Comparison of ENCODE assay signal across 18 cellular contexts in genomic region chr5:31407921-31408714, GRCh38.
DNase-seq lines count a peak whose midpoint lies in the region; ATAC-seq and TF ChIP-seq lines count a peak whose summit lies in the region.
"Had no signal": no experiment of that assay in that cellular context is flagged by ENCODE, and none has a peak within 500 bp of the region (broad histone marks: within the 10 kb centered on the region; RNA-seq: fewer than 3 reads in every experiment).

No MANE protein-coding gene starts in this region.

- H3K27me3 Mint-ChIP-seq in activated CD4-positive, alpha-beta T cell treated with anti-CD3 and anti-CD28 coated beads, Interleukin-2, amount 10 ng/mL, durations not matched to agents 7 days and 5 days: no peaks in the 10 kb centered on the region
- H3K27me3 Mint-ChIP-seq: CD4-positive, CD25-positive, alpha-beta regulatory T cell had no signal

- peak; percentile 15 for DNase-seq in adipocyte (ENCODE audit: low read depth)
- DNase-seq in fibroblast of the aortic adventitia (ENCODE audit: low read depth): peak; percentile 8
- no peak for DNase-seq in stimulated activated effector memory CD8-positive, alpha-beta T cell treated with anti-CD3 and anti-CD28 coated beads, Interleukin-12 subunit alpha, Interleukin-12 subunit beta, amount 100 ng/mL, for 72 hours (ENCODE audit: low spot score in 2 of 2)
- no peak for DNase-seq in activated CD4-positive, alpha-beta T cell treated with anti-CD3 and anti-CD28 coated beads, Interleukin-2, amount 10 ng/mL, durations not matched to agents 7 days and 5 days
- no peak for DNase-seq in glomerular visceral epithelial cell (ENCODE audit: extremely low spot score)
- DNase-seq: activated CD8-positive, alpha-beta memory T cell treated with anti-CD3 and anti-CD28 coated beads for 24 hours; activated effector memory CD4-positive, alpha-beta T cell treated with anti-CD3 and anti-CD28 coated beads, Interleukin-2, amount 50 U/mL, for 16 hours; caudate nucleus; CD4-positive, CD25-positive, alpha-beta regulatory T cell; glutamatergic neuron; KG1; NCI-H1436 treated with DMSO at 0.1 percent for 48 hours; NCI-H446; OCI-M1; testis; WERI-Rb-1 had no signal

- POLR2A ChIA-PET in HEK293 (lab: Yijun Ruan, JAX): no interaction called here
- POLR2A ChIA-PET in activated CD4-positive, alpha-beta T cell treated with anti-CD3 and anti-CD28 coated beads, Interleukin-2, amount 10 ng/mL, durations not matched to agents 7 days and 5 days (lab: Charles Lee): no interaction called here

- peak overlapping the region; percentile 40 for H3K27ac Mint-ChIP-seq in stimulated activated effector memory CD8-positive, alpha-beta T cell treated with anti-CD3 and anti-CD28 coated beads, Interleukin-12 subunit alpha, Interleukin-12 subunit beta, amount 100 ng/mL, for 72 hours
- no peak overlapping the region for H3K27ac Mint-ChIP-seq in activated CD4-positive, alpha-beta T cell treated with anti-CD3 and anti-CD28 coated beads, Interleukin-2, amount 10 ng/mL, durations not matched to agents 7 days and 5 days

- 0 out of 2 replicates have a peak, but pooled peaks cover 7% of the 10 kb centered on the region for H3K4me1 ChIP-seq in HEK293 (ENCODE audit: control insufficient read depth, insufficient read depth, low read length)
- peaks cover 28% of the 10 kb centered on the region for H3K4me1 ChIP-seq in adipocyte (ENCODE audit: control insufficient read depth, insufficient read depth, low read length)
- H3K4me1 ChIP-seq: testis had no signal

- peaks cover 55 to 70% of the 10 kb centered on the region in 2 experiments for H3K36me3 ChIP-seq in HEK293 (ENCODE audit: control insufficient read depth in 2 of 2, insufficient read depth in 1 of 2, low read length in 2 of 2)
- H3K36me3 ChIP-seq in adipocyte (ENCODE audit: control insufficient read depth, insufficient read depth, low read length, severe bottlenecking): peaks cover 31% of the 10 kb centered on the region

- H3K9me3 ChIP-seq in HEK293 (ENCODE audit: control insufficient read depth, insufficient read depth, low read depth, low read length) (no peaks in the 10 kb centered on the region), adipocyte (ENCODE audit: control insufficient read depth, low read length) (no peaks in the 10 kb centered on the region)
- H3K9me3 ChIP-seq: testis had no signal

- H3K9me3 Mint-ChIP-seq in stimulated activated effector memory CD8-positive, alpha-beta T cell treated with anti-CD3 and anti-CD28 coated beads, Interleukin-12 subunit alpha, Interleukin-12 subunit beta, amount 100 ng/mL, for 72 hours: no peaks in the 10 kb centered on the region
- H3K9me3 Mint-ChIP-seq in activated CD4-positive, alpha-beta T cell treated with anti-CD3 and anti-CD28 coated beads, Interleukin-2, amount 10 ng/mL, durations not matched to agents 7 days and 5 days: no peaks in the 10 kb centered on the region

- H3K4me3 ChIP-seq in HEK293 (ENCODE audit: low read depth, low read length) (no peak overlapping the region), adipocyte (ENCODE audit: low read length) (peak overlapping the region; percentile 20), fibroblast of the aortic adventitia (ENCODE audit: low read depth, low read length) (no peak overlapping the region)
- H3K4me3 ChIP-seq: testis had no signal

- TF ChIP-seq CTCF in HEK293 (tag by site-specific recombination; IDR thresholded peaks at IDR 0.05) (no peak), fibroblast of the aortic adventitia (IDR thresholded peaks at IDR 0.05; ENCODE audit: insufficient read depth, low read length) (no peak)

- no peaks in the 10 kb centered on the region for H3K27me3 ChIP-seq in adipocyte (replicated peaks; ENCODE audit: control insufficient read depth, insufficient read depth, low read length)
- H3K27me3 ChIP-seq: testis had no signal

- ATAC-seq in stimulated activated effector memory CD8-positive, alpha-beta T cell treated with anti-CD3 and anti-CD28 coated beads, Interleukin-12 subunit alpha, Interleukin-12 subunit beta, amount 100 ng/mL, for 72 hours: no peak
- ATAC-seq in HG03520 (IDR thresholded peaks at IDR 0.05; ENCODE audit: unreplicated experiment): no peak

- H3K36me3 Mint-ChIP-seq in stimulated activated effector memory CD8-positive, alpha-beta T cell treated with anti-CD3 and anti-CD28 coated beads, Interleukin-12 subunit alpha, Interleukin-12 subunit beta, amount 100 ng/mL, for 72 hours: peaks cover 85% of the 10 kb centered on the region
- peaks cover 37% of the 10 kb centered on the region for H3K36me3 Mint-ChIP-seq in activated CD4-positive, alpha-beta T cell treated with anti-CD3 and anti-CD28 coated beads, Interleukin-2, amount 10 ng/mL, durations not matched to agents 7 days and 5 days (ENCODE audit: low read depth)

- CTCF ChIA-PET in HEK293 (lab: Yijun Ruan, JAX): no interaction called here
- CTCF ChIA-PET in activated CD4-positive, alpha-beta T cell treated with anti-CD3 and anti-CD28 coated beads, Interleukin-2, amount 10 ng/mL, durations not matched to agents 7 days and 5 days (lab: Charles Lee): no interaction called here

- H3K4me3 Mint-ChIP-seq in stimulated activated effector memory CD8-positive, alpha-beta T cell treated with anti-CD3 and anti-CD28 coated beads, Interleukin-12 subunit alpha, Interleukin-12 subunit beta, amount 100 ng/mL, for 72 hours: no peak overlapping the region
- no peak overlapping the region for H3K4me3 Mint-ChIP-seq in activated CD4-positive, alpha-beta T cell treated with anti-CD3 and anti-CD28 coated beads, Interleukin-2, amount 10 ng/mL, durations not matched to agents 7 days and 5 days
- H3K4me3 Mint-ChIP-seq: CD4-positive, CD25-positive, alpha-beta regulatory T cell had no signal

- no peak overlapping the region for H3K27ac ChIP-seq in HEK293 (ENCODE audit: extremely low read depth, low read depth, low read length)
- H3K27ac ChIP-seq: testis, WERI-Rb-1 had no signal

- H3K4me1 Mint-ChIP-seq in stimulated activated effector memory CD8-positive, alpha-beta T cell treated with anti-CD3 and anti-CD28 coated beads, Interleukin-12 subunit alpha, Interleukin-12 subunit beta, amount 100 ng/mL, for 72 hours: no peaks in the 10 kb centered on the region
- H3K4me1 Mint-ChIP-seq in activated CD4-positive, alpha-beta T cell treated with anti-CD3 and anti-CD28 coated beads, Interleukin-2, amount 10 ng/mL, durations not matched to agents 7 days and 5 days: no peaks in the 10 kb centered on the region

- H3K9ac ChIP-seq in adipocyte (ENCODE audit: low read length): peak overlapping the region; percentile 10

TF ChIP-seq in HEK293, 187 proteins besides CTCF, POLR2A, EP300 and RAD21:
- TF ChIP-seq HOXA7 (CRISPR knock-in tag; IDR thresholded peaks at IDR 0.05; ENCODE audit: borderline replicate concordance): no peak
- peak; percentile 34; the same call in 1 of the 2 replicates for TF ChIP-seq ZNF366 (tag by site-specific recombination; conservative IDR thresholded peaks at IDR 0.05)

Comparison
In these comparisons a context has a peak if more than half of its experiments do, and no peak if none do; other contexts are left out.
1. DNase-seq: peak in adipocyte (single experiment) and fibroblast of the aortic adventitia (single experiment); none in stimulated activated effector memory CD8-positive, alpha-beta T cell treated with anti-CD3 and anti-CD28 coated beads, Interleukin-12 subunit alpha, Interleukin-12 subunit beta, amount 100 ng/mL, for 72 hours (0 of 2), activated CD4-positive, alpha-beta T cell treated with anti-CD3 and anti-CD28 coated beads, Interleukin-2, amount 10 ng/mL, durations not matched to agents 7 days and 5 days (single experiment) and glomerular visceral epithelial cell (single experiment).